ENCODE assay signal across 12 cellular contexts in genomic region chr1:26907071-26907922, GRCh38. TPM values are rescaled to one million over a fixed set of nuclear protein-coding genes. Genes with fewer than 3 reads are reported as not detected.
DNase-seq lines count a peak whose midpoint lies in the region; ATAC-seq and TF ChIP-seq lines count a peak whose summit lies in the region.
"Had no signal": no experiment of that assay in that cellular context is flagged by ENCODE, and none has a peak within 500 bp of the region (broad histone marks: within the 10 kb centered on the region; RNA-seq: fewer than 3 reads in every experiment).

No MANE protein-coding gene starts in this region.

- H3K4me1 ChIP-seq in right atrium auricular region = no peaks in the 10 kb centered on the region

- no peaks in the 10 kb centered on the region for H3K4me1 Mint-ChIP-seq in effector memory CD8-positive, alpha-beta T cell (ENCODE audit: low read depth in 2 of 2)

- no peaks in the 10 kb centered on the region for H3K9me3 ChIP-seq in right atrium auricular region

- H3K4me3 ChIP-seq in fibroblast of pulmonary artery (replicated peaks; ENCODE audit: low read depth, low read length) (no peak overlapping the region), right atrium auricular region (no peak overlapping the region)

- H3K4me3 Mint-ChIP-seq in effector memory CD8-positive, alpha-beta T cell = no peak overlapping the region
- H3K4me3 Mint-ChIP-seq: activated naive CD8-positive, alpha-beta T cell treated with anti-CD3 and anti-CD28 coated beads, Interleukin-2, amount 10 ng/mL, durations not matched to agents 7 days and 5 days had no signal

- H3K36me3 Mint-ChIP-seq in effector memory CD8-positive, alpha-beta T cell (ENCODE audit: insufficient read depth) = no peaks in the 10 kb centered on the region

- ATAC-seq in effector memory CD8-positive, alpha-beta T cell (replicated peaks) = no peak
- ATAC-seq in GM19395 (IDR thresholded peaks at IDR 0.05; ENCODE audit: unreplicated experiment) = no peak

- TF ChIP-seq CTCF in fibroblast of pulmonary artery (IDR thresholded peaks at IDR 0.05; ENCODE audit: low read length, missing control alignments) = no peak
- no peak for TF ChIP-seq CTCF in right atrium auricular region (IDR thresholded peaks at IDR 0.05)

- H3K27ac ChIP-seq in right atrium auricular region = no peak overlapping the region

- H3K36me3 ChIP-seq in right atrium auricular region = no peaks in the 10 kb centered on the region

- peaks cover 0 to 10% of the 10 kb centered on the region in 2 donors for H3K27me3 Mint-ChIP-seq in effector memory CD8-positive, alpha-beta T cell
- H3K27me3 Mint-ChIP-seq: progenitor cell of endocrine pancreas had no signal

- H3K9me3 Mint-ChIP-seq in effector memory CD8-positive, alpha-beta T cell = no peaks in the 10 kb centered on the region
- H3K9me3 Mint-ChIP-seq: activated naive CD8-positive, alpha-beta T cell treated with anti-CD3 and anti-CD28 coated beads, Interleukin-2, amount 10 ng/mL, durations not matched to agents 7 days and 5 days had no signal

- H3K27me3 ChIP-seq in right atrium auricular region = no peaks in the 10 kb centered on the region

- DNase-seq in GM04503 (ENCODE audit: low read depth) = peak; percentile 68
- DNase-seq in RPMI7951 (ENCODE audit: low read depth) = peak; percentile 94
- DNase-seq in fibroblast of pulmonary artery (ENCODE audit: low read depth) = peak; percentile 74
- DNase-seq in pulmonary artery endothelial cell (ENCODE audit: low read depth, low spot score) = peak; percentile 35
- no peak for DNase-seq in right atrium auricular region (ENCODE audit: low spot score)
- no peak for DNase-seq in effector memory CD8-positive, alpha-beta T cell
- DNase-seq in DMS 273 (lab: John Stamatoyannopoulos, UW; ENCODE audit: unreplicated experiment) = no peak
- DNase-seq: activated naive CD8-positive, alpha-beta T cell treated with anti-CD3 and anti-CD28 coated beads, Interleukin-2, amount 10 ng/mL, durations not matched to agents 7 days and 5 days; NCI-H510A treated with DMSO at 0.1 percent for 48 hours; stimulated activated CD8-positive, alpha-beta memory T cell treated with anti-CD3 and anti-CD28 coated beads, Interleukin-4, amount 100 ng/mL, for 48 hours had no signal

- H3K27ac Mint-ChIP-seq in effector memory CD8-positive, alpha-beta T cell = no peak overlapping the region
- H3K27ac Mint-ChIP-seq: activated naive CD8-positive, alpha-beta T cell treated with anti-CD3 and anti-CD28 coated beads, Interleukin-2, amount 10 ng/mL, durations not matched to agents 7 days and 5 days; progenitor cell of endocrine pancreas had no signal

RNA-seq across cellular contexts. Expression of gene NR0B2, which starts 6.5 kb away (rescaled TPM):
- not detected in 2 replicates for total RNA-seq in RPMI7951 (2014; rRNA removed; shearing (Covaris generic))
- total RNA-seq in pulmonary artery endothelial cell (not detected in 2 replicates), right atrium auricular region (10 to 100 TPM; 10.6 to 19.0 TPM)
- total RNA-seq: activated naive CD8-positive, alpha-beta T cell treated with anti-CD3 and anti-CD28 coated beads, Interleukin-2, amount 10 ng/mL, durations not matched to agents 7 days and 5 days had no signal

RNA-seq across cellular contexts. Expression of gene GPATCH3, which starts 7.0 kb away (rescaled TPM):
- 4.7 and 5.7 TPM in 2 replicates for total RNA-seq in RPMI7951 (2014; rRNA removed; shearing (Covaris generic))
- total RNA-seq in pulmonary artery endothelial cell (12.6 and 14.4 TPM in 2 replicates), right atrium auricular region (1 to 10 TPM; 6.2 to 8.3 TPM)

RNA-seq across cellular contexts. Expression of gene NUDC, which starts 14.2 kb away (rescaled TPM):
- total RNA-seq in RPMI7951 (2014; rRNA removed; shearing (Covaris generic)) = 51.3 and 54.9 TPM in 2 replicates
- 55.1 and 72.5 TPM in 2 replicates for total RNA-seq in pulmonary artery endothelial cell
- total RNA-seq in right atrium auricular region = 10 to 100 TPM; 66.7 to 82.3 TPM

RNA-seq across cellular contexts. Expression of gene GPN2, which starts 17.2 kb away (rescaled TPM):
- total RNA-seq in RPMI7951 (2014; rRNA removed; shearing (Covaris generic)) = 9.4 and 20.4 TPM in 2 replicates
- total RNA-seq in pulmonary artery endothelial cell (12.4 and 21.5 TPM in 2 replicates), right atrium auricular region (1 to 10 TPM; 4.7 to 7.2 TPM)

RNA-seq across cellular contexts. Expression of gene SFN, which starts 44.3 kb away (rescaled TPM):
- total RNA-seq in RPMI7951 (2014; rRNA removed; shearing (Covaris generic)) = not detected in 2 replicates
- 0.13 and 0.42 TPM in 2 replicates for total RNA-seq in pulmonary artery endothelial cell
- total RNA-seq in right atrium auricular region = under 1 TPM in 1 of 2 donors, not detected in 1; 0.51 TPM

Comparison
In these comparisons a context has a peak if more than half of its experiments do, and no peak if none do; other contexts are left out.
1. DNase-seq: peak in GM04503 (single experiment), RPMI7951 (single experiment), fibroblast of pulmonary artery (single experiment) and pulmonary artery endothelial cell (single experiment); none in right atrium auricular region (single experiment), effector memory CD8-positive, alpha-beta T cell (0 of 3) and DMS 273 (single experiment).
2. RNA of gene NR0B2, which starts 6.5 kb away (total RNA-seq): 10.6 to 19.0 TPM in right atrium auricular region; not detected in RPMI7951 and not detected in pulmonary artery endothelial cell; every median in the first group is over 10 times any median in the second.